ENCODE assay signal across 8 cellular contexts in genomic region chr9:129412814-129413536, GRCh38.
A peak's percentile ranks its signal among the peaks of the same experiment; 100 is the strongest.
DNase-seq lines count a peak whose midpoint lies in the region; ATAC-seq and TF ChIP-seq lines count a peak whose summit lies in the region.

No MANE protein-coding gene starts in this region.

- H3K27me3 Mint-ChIP-seq in Calu3 (ENCODE audit: unreplicated experiment) (no peaks in the 10 kb centered on the region), IgD-negative memory B cell (peaks cover 1% of the 10 kb centered on the region), T-helper 17 cell (no peaks in the 10 kb centered on the region)

- H3K9me3 Mint-ChIP-seq in Calu3 (ENCODE audit: low read depth, unreplicated experiment) (peaks cover 9% of the 10 kb centered on the region), IgD-negative memory B cell (peaks cover 0 to 5% (median 2%) of the 10 kb centered on the region in 3 donors)

- no peaks in the 10 kb centered on the region for H3K36me3 ChIP-seq in skeletal muscle tissue (ENCODE audit: control insufficient read depth in 3 of 3, insufficient read depth in 3 of 3, low read length in 3 of 3)

- H3K9me3 ChIP-seq in T-helper 17 cell (ENCODE audit: control insufficient read depth, low read length, poor library complexity, severe bottlenecking) (no peaks in the 10 kb centered on the region), skeletal muscle tissue (ENCODE audit: control insufficient read depth in 3 of 3, low read length in 3 of 3) (peaks cover 0 to 3% (median 0%) of the 10 kb centered on the region in 3 donors)

- peak overlapping the region; percentile 97 for H3K27ac ChIP-seq in skeletal muscle tissue (ENCODE audit: low read depth, low read length)

- peak; percentile 27 for DNase-seq in Calu3
- peak in 1 of 3 donors; percentile 46 for DNase-seq in T-helper 17 cell
- peak; percentile 85 to 91 for DNase-seq in cardiac fibroblast (ENCODE audit: low read depth in 2 of 2)
- peak; percentile 86 for DNase-seq in islet precursor cell
- no peak for DNase-seq in NCI-H1436 treated with DMSO at 0.1 percent for 48 hours (lab: John Stamatoyannopoulos, UW)

- H3K36me3 Mint-ChIP-seq in Calu3 (ENCODE audit: insufficient read depth, unreplicated experiment) (peaks cover 28% of the 10 kb centered on the region), IgD-negative memory B cell (no peaks in the 10 kb centered on the region), T-helper 17 cell (ENCODE audit: low read depth) (no peaks in the 10 kb centered on the region)

- peak overlapping the region in 1 of 2 donors; percentile 30 for H3K4me3 ChIP-seq in cardiac fibroblast (replicated peaks in 1 of 2; ENCODE audit: low read depth in 2 of 2, low read length in 2 of 2)
- H3K4me3 ChIP-seq in skeletal muscle tissue (ENCODE audit: low read length in 3 of 3): peak overlapping the region; percentile 27 to 60 (median 48)

- H3K4me3 Mint-ChIP-seq in Calu3 (ENCODE audit: low read depth, unreplicated experiment) (peak overlapping the region; percentile 55), IgD-negative memory B cell (peak overlapping the region; percentile 84 to 98 (median 92)), T-helper 17 cell (peak overlapping the region; percentile 84)

- no peaks in the 10 kb centered on the region for H3K27me3 ChIP-seq in skeletal muscle tissue (ENCODE audit: control insufficient read depth in 3 of 3, insufficient read depth in 3 of 3, low read length in 3 of 3)

- BruUV-seq in Calu3 (replicated peaks; lab: Mats Ljungman, UMichigan): TSS peak; percentile 79

- peak; percentile 19 for ATAC-seq in GM21526 (IDR thresholded peaks at IDR 0.05; ENCODE audit: low FRiP score, unreplicated experiment)
- no peak for ATAC-seq in T-helper 17 cell

- no peak for TF ChIP-seq CTCF in Calu3 (IDR thresholded peaks at IDR 0.05; ENCODE audit: unreplicated experiment)
- TF ChIP-seq CTCF in cardiac fibroblast (IDR thresholded peaks at IDR 0.05; ENCODE audit: low read depth, low read length): no peak

- H3K27ac Mint-ChIP-seq in Calu3 (ENCODE audit: unreplicated experiment): peak overlapping the region; percentile 92
- peak overlapping the region; percentile 99 to 100 (median 100) for H3K27ac Mint-ChIP-seq in IgD-negative memory B cell
- H3K27ac Mint-ChIP-seq in T-helper 17 cell: peak overlapping the region; percentile 97

- H3K4me1 Mint-ChIP-seq in Calu3 (ENCODE audit: low read depth, unreplicated experiment) (peaks cover 30% of the 10 kb centered on the region), IgD-negative memory B cell (peaks cover 8 to 18% (median 14%) of the 10 kb centered on the region in 3 donors), T-helper 17 cell (peaks cover 17% of the 10 kb centered on the region)

- intact Hi-C loops in Calu3 (cut with micrococcal nuclease; ENCODE audit: unreplicated experiment): loop anchor here (10.0 kb wide), 1 partner anchor 72 kb away; no protein-coding TSS in a partner anchor

- peaks cover 27 to 39% (median 37%) of the 10 kb centered on the region in 3 donors for H3K4me1 ChIP-seq in skeletal muscle tissue (ENCODE audit: control insufficient read depth in 3 of 3, insufficient read depth in 3 of 3, low read length in 3 of 3)

- peak overlapping the region; percentile 76 to 81 (median 80) for H3K9ac ChIP-seq in skeletal muscle tissue (ENCODE audit: low read depth in 1 of 3, low read length in 3 of 3)

- CTCF ChIA-PET in Calu3 (lab: Charles Lee): interaction anchor here (0.6 kb wide), 1 partner anchor 104 kb away, joined by 3 read pairs; no protein-coding TSS in a partner anchor
